21 cellular contexts compared by ENCODE assay signal in the genomic region with DNA sequence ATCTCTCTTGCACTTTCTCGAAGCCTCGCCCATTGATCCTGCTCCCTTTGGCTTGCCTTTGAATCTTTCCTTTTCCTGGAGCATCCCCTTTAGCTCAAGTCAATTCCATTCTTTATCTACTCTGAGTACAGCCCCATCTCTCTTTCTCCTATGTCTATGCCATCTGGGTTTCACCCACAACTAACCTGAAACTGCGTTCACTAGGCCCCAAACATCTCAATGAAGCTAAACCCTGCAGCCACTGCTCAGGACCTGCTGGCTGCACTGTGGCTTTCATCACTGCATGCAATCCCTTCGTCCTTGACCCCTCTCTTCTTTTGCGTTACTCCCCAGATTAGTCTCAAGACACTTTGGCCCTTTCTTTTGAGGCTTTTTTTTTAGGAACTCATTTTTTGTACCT.
DNase-seq lines count a peak whose midpoint lies in the region; ATAC-seq and TF ChIP-seq lines count a peak whose summit lies in the region.
"Had no signal": no experiment of that assay in that cellular context is flagged by ENCODE, and none has a peak within 500 bp of the region (broad histone marks: within the 10 kb centered on the region; RNA-seq: fewer than 3 reads in every experiment).

No MANE protein-coding gene starts in this region.

- peak overlapping the region; percentile 76 for H3K27ac Mint-ChIP-seq in activated CD4-positive, alpha-beta T cell treated with anti-CD3 and anti-CD28 coated beads for 36 hours
- peak overlapping the region; percentile 87 to 96 for H3K27ac Mint-ChIP-seq in activated naive CD4-positive, alpha-beta T cell treated with anti-CD3 and anti-CD28 coated beads, Interleukin-2, amount 50 U/mL, for 72 hours
- peak overlapping the region; percentile 0 for H3K27ac Mint-ChIP-seq in endothelial cell (ENCODE audit: unreplicated experiment)
- H3K27ac Mint-ChIP-seq: CD8-positive, alpha-beta T cell; GM23338 had no signal

- peak; percentile 39 for DNase-seq in activated CD4-positive, alpha-beta T cell treated with anti-CD3 and anti-CD28 coated beads for 36 hours
- DNase-seq in activated CD4-positive, alpha-beta T cell treated with anti-CD3 and anti-CD28 coated beads, Interleukin-2, amount 50 U/mL, for 1 hour = no peak
- DNase-seq in activated naive CD4-positive, alpha-beta T cell treated with anti-CD3 and anti-CD28 coated beads, Interleukin-2, amount 50 U/mL, for 72 hours (ENCODE audit: low spot score in 2 of 2) = no peak
- no peak for DNase-seq in activated naive CD4-positive, alpha-beta T cell treated with Interleukin-2 at 50 U/mL for 16 hours
- no peak for DNase-seq in endothelial cell (ENCODE audit: low spot score)
- no peak for DNase-seq in KG1 (lab: John Stamatoyannopoulos, UW)
- no peak for DNase-seq in T-helper 9 cell
- DNase-seq: 8988T; AML-193; C1 segment of cervical spinal cord; CD8-positive, alpha-beta T cell; MM.1S; NCI-H1092; NCI-H1436 treated with DMSO at 0.1 percent for 48 hours; NCI-H2029 treated with DMSO at 0.1 percent for 48 hours; NCI-H226; NCI-H510A treated with DMSO at 0.1 percent for 48 hours; NCI-H748 treated with DMSO at 0.1 percent for 48 hours; SIG-M5 had no signal

- CTCF ChIA-PET in activated CD4-positive, alpha-beta T cell treated with anti-CD3 and anti-CD28 coated beads for 36 hours (lab: Charles Lee) = interaction anchor here (0.6 to 1.2 kb wide), 3 partner anchors 8 to 87 kb away, joined by 3 to 4 read pairs (median 4); no protein-coding TSS in a partner anchor

- H3K27me3 Mint-ChIP-seq in activated CD4-positive, alpha-beta T cell treated with anti-CD3 and anti-CD28 coated beads for 36 hours = peaks cover 9% of the 10 kb centered on the region
- H3K27me3 Mint-ChIP-seq in endothelial cell (ENCODE audit: unreplicated experiment) = peaks cover 2% of the 10 kb centered on the region

- intact Hi-C loops in activated CD4-positive, alpha-beta T cell treated with anti-CD3 and anti-CD28 coated beads for 36 hours (cut with DNase I, micrococcal nuclease) = loop anchor here (1.0 to 5.0 kb wide), 5 partner anchors 18 to 780 kb away; no protein-coding TSS in a partner anchor

- no peak for TF ChIP-seq CTCF in endothelial cell (IDR thresholded peaks at IDR 0.05; ENCODE audit: unreplicated experiment)

- POLR2A ChIA-PET in activated CD4-positive, alpha-beta T cell treated with anti-CD3 and anti-CD28 coated beads for 36 hours (lab: Charles Lee) = no interaction called here

- peaks cover 33% of the 10 kb centered on the region for H3K4me1 Mint-ChIP-seq in activated CD4-positive, alpha-beta T cell treated with anti-CD3 and anti-CD28 coated beads for 36 hours
- H3K4me1 Mint-ChIP-seq in endothelial cell (ENCODE audit: unreplicated experiment) = peaks cover 12% of the 10 kb centered on the region
- H3K4me1 Mint-ChIP-seq: GM23338 had no signal

- peak overlapping the region; percentile 9 for H3K4me3 Mint-ChIP-seq in activated CD4-positive, alpha-beta T cell treated with anti-CD3 and anti-CD28 coated beads for 36 hours
- H3K4me3 Mint-ChIP-seq in endothelial cell (ENCODE audit: unreplicated experiment) = no peak overlapping the region
- H3K4me3 Mint-ChIP-seq: CD8-positive, alpha-beta T cell; GM23338 had no signal

- no peaks in the 10 kb centered on the region for H3K9me3 Mint-ChIP-seq in activated CD4-positive, alpha-beta T cell treated with anti-CD3 and anti-CD28 coated beads for 36 hours (ENCODE audit: low read depth)
- H3K9me3 Mint-ChIP-seq in activated naive CD4-positive, alpha-beta T cell treated with anti-CD3 and anti-CD28 coated beads, Interleukin-2, amount 50 U/mL, for 72 hours = peaks cover 5 to 10% of the 10 kb centered on the region in 2 donors
- no peaks in the 10 kb centered on the region for H3K9me3 Mint-ChIP-seq in endothelial cell (ENCODE audit: unreplicated experiment)
- H3K9me3 Mint-ChIP-seq: CD8-positive, alpha-beta T cell; GM23338 had no signal

- ATAC-seq in activated CD4-positive, alpha-beta T cell treated with anti-CD3 and anti-CD28 coated beads for 36 hours = peak; percentile 62
- peak; percentile 47 to 66 for ATAC-seq in activated naive CD4-positive, alpha-beta T cell treated with anti-CD3 and anti-CD28 coated beads, Interleukin-2, amount 50 U/mL, for 72 hours
- ATAC-seq: CD8-positive, alpha-beta T cell; GM23338; Panc1 had no signal

- no peaks in the 10 kb centered on the region for H3K36me3 Mint-ChIP-seq in activated CD4-positive, alpha-beta T cell treated with anti-CD3 and anti-CD28 coated beads for 36 hours (ENCODE audit: low read depth)
- H3K36me3 Mint-ChIP-seq in activated naive CD4-positive, alpha-beta T cell treated with anti-CD3 and anti-CD28 coated beads, Interleukin-2, amount 50 U/mL, for 72 hours = peaks cover 0 to 6% of the 10 kb centered on the region in 2 donors
- H3K36me3 Mint-ChIP-seq in endothelial cell (ENCODE audit: low read depth, unreplicated experiment) = no peaks in the 10 kb centered on the region
- H3K36me3 Mint-ChIP-seq: CD8-positive, alpha-beta T cell had no signal

Comparison
In these comparisons a context has a peak if more than half of its experiments do, and no peak if none do; other contexts are left out.
1. H3K27ac Mint-ChIP-seq: peak in every context shown above with its lines; median percentile 92 in activated naive CD4-positive, alpha-beta T cell treated with anti-CD3 and anti-CD28 coated beads, Interleukin-2, amount 50 U/mL, for 72 hours; 76 in activated CD4-positive, alpha-beta T cell treated with anti-CD3 and anti-CD28 coated beads for 36 hours; 0 in endothelial cell.